In the genomic region with DNA sequence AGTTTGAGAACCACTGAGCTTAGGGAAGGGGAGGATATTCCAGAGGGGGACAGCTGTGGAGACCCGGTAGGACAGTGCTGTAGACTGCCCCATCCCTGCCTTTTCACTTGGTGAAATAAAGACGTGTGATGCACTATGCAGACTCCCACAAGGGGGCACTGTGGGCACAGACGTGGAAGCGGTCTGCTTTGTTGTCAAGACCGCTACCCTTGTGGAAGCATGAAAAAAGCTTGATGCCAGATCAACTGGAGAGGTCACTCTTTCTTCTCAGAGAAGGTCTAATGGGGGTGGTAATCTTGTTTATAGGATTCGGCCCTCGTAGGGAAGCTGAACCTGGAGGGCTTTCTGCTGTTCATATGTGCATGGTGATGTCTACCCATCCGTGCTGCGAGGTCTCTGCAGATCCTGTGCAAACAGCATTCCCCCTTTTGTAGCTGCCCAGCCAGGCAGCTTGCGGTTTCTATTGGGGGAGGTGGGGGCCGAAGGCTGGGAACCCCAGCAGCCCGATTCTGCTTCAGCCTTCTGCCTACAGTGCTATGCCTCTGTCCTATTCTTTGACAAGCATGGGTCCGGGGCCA, we compare ENCODE assay signal across 8 cellular contexts. TPM values are rescaled to one million over a fixed set of nuclear protein-coding genes. Genes with fewer than 3 reads are reported as not detected.
A peak's percentile ranks its signal among the peaks of the same experiment; 100 is the strongest.
DNase-seq lines count a peak whose midpoint lies in the region; ATAC-seq, FAIRE-seq and TF ChIP-seq lines count a peak whose summit lies in the region.

No MANE protein-coding gene starts in this region.

- no peak overlapping the region for H4K5ac ChIP-seq in H1 (ENCODE audit: insufficient read length, low read depth, low read length)

- CTCF ChIA-PET in H1 (lab: Charles Lee; ENCODE audit: partially characterized antibody) = interaction anchor here (0.6 to 5.3 kb wide), 91 partner anchors 9 to 1245 kb away, joined by 3 to 80 read pairs (median 4); a partner anchor contains a TSS

- no peak overlapping the region for H2BK120ac ChIP-seq in H1 (replicated peaks; ENCODE audit: low read depth, low read length)

- peaks cover 0 to 7% of the 10 kb centered on the region in 2 experiments for H4K20me1 ChIP-seq in H1 (replicated peaks in 1 of 2; ENCODE audit: control insufficient read depth in 1 of 2, insufficient read depth in 2 of 2, low read length in 2 of 2)

- H4K8ac ChIP-seq in H1 (ENCODE audit: extremely low read depth, insufficient read depth, low read length) = no peak overlapping the region

- no peak overlapping the region for H3K4ac ChIP-seq in H1 (replicated peaks; ENCODE audit: insufficient read length, low read depth, low read length)

- no peak overlapping the region for H3K14ac ChIP-seq in H1 (ENCODE audit: insufficient read length)

- no peak overlapping the region for H3K9ac ChIP-seq in H1 (replicated peaks in 1 of 4; ENCODE audit: extremely low read depth in 1 of 4, low read depth in 3 of 4, low read length in 3 of 4)

- no peak overlapping the region for H2BK20ac ChIP-seq in H1 (ENCODE audit: low read length)

- no peak overlapping the region for H3K23ac ChIP-seq in H1 (ENCODE audit: insufficient read length)

- H3K79me2 ChIP-seq in H1 (ENCODE audit: control insufficient read depth in 1 of 2, insufficient read depth in 2 of 2, low read length in 2 of 2) = no peaks in the 10 kb centered on the region

- H2BK15ac ChIP-seq in H1 (ENCODE audit: low read length) = peak overlapping the region; percentile 36; the same call in 1 of the 2 replicates

- H3K27ac ChIP-seq in H1 (ENCODE audit: low read depth, low read length) = no peak overlapping the region

- peak; percentile 98 to 99 for TF ChIP-seq RAD21 in H1 (IDR thresholded peaks at IDR 0.05 in 1 of 2, conservative IDR thresholded peaks at IDR 0.05 in 1 of 2; ENCODE audit: low read depth in 2 of 2, low read length in 2 of 2)

- peak overlapping the region in 1 of 2 experiments; percentile 28; a peak in 1 of 4 replicates for H3K4me2 ChIP-seq in H1 (ENCODE audit: insufficient read depth in 1 of 2, low read depth in 2 of 2, low read length in 2 of 2)

- TF ChIP-seq CTCF in H1 (IDR thresholded peaks at IDR 0.05; ENCODE audit: control extremely low read depth in 1 of 3, insufficient read depth in 1 of 3, low read depth in 1 of 3, low read length in 3 of 3) = peak; percentile 87 to 98 (median 97)

- peak; percentile 57 for ATAC-seq in HG03460 (IDR thresholded peaks at IDR 0.05; ENCODE audit: unreplicated experiment)

- peak overlapping the region; percentile 66 for H3K18ac ChIP-seq in H1 (ENCODE audit: extremely low read depth, low read length)

- FAIRE-seq in H1 (lab: Jason Lieb, UNC) = peak; percentile 77

- H3K79me1 ChIP-seq in H1 (ENCODE audit: low read depth, low read length) = no peaks in the 10 kb centered on the region

- DNase-seq in NK-92 treated with Interleukin-12 subunit alpha and Interleukin-12 subunit beta, amount 100 ng/mL, for 24 hours (lab: John Stamatoyannopoulos, UW) = peak; percentile 8
- DNase-seq in NK-92 (lab: John Stamatoyannopoulos, UW; ENCODE audit: unreplicated experiment) (no peak), NCI-H82 treated with DMSO at 0.1 percent for 48 hours (lab: John Stamatoyannopoulos, UW; ENCODE audit: unreplicated experiment) (peak; percentile 89), H1 (ENCODE audit: low read depth in 1 of 2, low spot score in 2 of 2) (peak; percentile 86 to 98), middle frontal gyrus (ENCODE audit: extremely low spot score, low spot score) (peak; percentile 84)
- peak; percentile 56 to 59 for DNase-seq in activated CD8-positive, alpha-beta memory T cell treated with anti-CD3 and anti-CD28 coated beads for 4 hours (ENCODE audit: low read depth in 2 of 2)
- DNase-seq in stimulated activated CD8-positive, alpha-beta memory T cell treated with anti-CD3 and anti-CD28 coated beads, Interleukin-4, amount 100 ng/mL, for 24 hours (ENCODE audit: low read depth) = peak; percentile 74

- H3K4me3 ChIP-seq in H1 (ENCODE audit: extremely low read depth in 1 of 4, insufficient read depth in 2 of 4, low read depth in 3 of 4, low read length in 4 of 4) = no peak overlapping the region

- no peak overlapping the region for H4K91ac ChIP-seq in H1 (replicated peaks; ENCODE audit: insufficient read length, low read length)

- 43% methylated on average over 13 of the region's 13 CpGs; no CpG with 5 or more reads in 1 of the 2 experiments for WGBS in H1 (ENCODE audit: extremely low coverage in 1 of 2, insufficient coverage in 1 of 2, insufficient read length in 1 of 2, insufficient replicate concordance in 2 of 2, low coverage in 1 of 2, low lambda C conversion rate in 2 of 2, missing lambda C conversion rate in 1 of 2), 2 experiments

- H3K27me3 ChIP-seq in H1 (replicated peaks in 1 of 4; ENCODE audit: control insufficient read depth in 3 of 4, extremely low read depth in 1 of 4, insufficient read depth in 3 of 4, low read length in 3 of 4) = no peaks in the 10 kb centered on the region

- no peaks in the 10 kb centered on the region for H3K9me3 ChIP-seq in H1 (ENCODE audit: insufficient read depth in 2 of 2, low read depth in 1 of 2, low read length in 1 of 2)

- no peak overlapping the region for H2BK5ac ChIP-seq in H1 (ENCODE audit: low read depth, low read length)

- no peaks in the 10 kb centered on the region; the same call in 1 of the 2 replicates for H3K23me2 ChIP-seq in H1 (ENCODE audit: low read depth, low read length)

- H2BK12ac ChIP-seq in H1 (ENCODE audit: low read depth, low read length) = peak overlapping the region; percentile 73; the same call in 1 of the 2 replicates

- no peak overlapping the region for H2AK5ac ChIP-seq in H1 (ENCODE audit: low read depth, low read length)

- H3K56ac ChIP-seq in H1 (replicated peaks; ENCODE audit: insufficient read length, low read depth, low read length) = no peak overlapping the region

- POLR2A ChIA-PET in H1 (lab: Charles Lee; ENCODE audit: partially characterized antibody) = interaction anchor here (0.9 to 4.1 kb wide), 6 partner anchors 11 to 360 kb away, joined by 3 to 38 read pairs (median 4); a partner anchor contains a TSS

- H3K36me3 ChIP-seq in H1 (ENCODE audit: control insufficient read depth in 2 of 4, insufficient read depth in 4 of 4, low read length in 3 of 4) = peaks cover 3 to 8% (median 4%) of the 10 kb centered on the region in 4 experiments; a peak in 7 of 8 replicates

- peak overlapping the region; percentile 89; the same call in 1 of the 2 replicates for H2AFZ ChIP-seq in H1 (ENCODE audit: low read length)

- no peak for TF ChIP-seq EP300 in H1 (IDR thresholded peaks at IDR 0.05; ENCODE audit: borderline replicate concordance in 1 of 2, low read depth in 2 of 2, low read length in 2 of 2)

- no peak for TF ChIP-seq POLR2A in H1 (IDR thresholded peaks at IDR 0.05; ENCODE audit: control extremely low read depth in 1 of 2, low read depth in 2 of 2, low read length in 2 of 2)

- H3K4me1 ChIP-seq in H1 (replicated peaks in 1 of 4; ENCODE audit: control insufficient read depth in 3 of 4, insufficient read depth in 4 of 4, low read length in 3 of 4) = peaks cover 4 to 5% (median 4%) of the 10 kb centered on the region in 4 experiments; a peak in 6 of 7 replicates

TF ChIP-seq in H1, 55 proteins besides CTCF, POLR2A, EP300 and RAD21:
- TF ChIP-seq FOSL1 (IDR thresholded peaks at IDR 0.05; ENCODE audit: insufficient read depth, low read depth, low read length) (no peak), CREB1 (IDR thresholded peaks at IDR 0.05) (peak; percentile 68), POLR2AphosphoS5 (IDR thresholded peaks at IDR 0.05; ENCODE audit: low read depth, low read length) (no peak), EGR1 (IDR thresholded peaks at IDR 0.05; ENCODE audit: borderline replicate concordance, low read depth, low read length) (no peak), SIN3A (conservative IDR thresholded peaks at IDR 0.05 in 1 of 2, IDR thresholded peaks at IDR 0.05 in 1 of 2; ENCODE audit: low read depth in 1 of 2, low read length in 2 of 2) (peak in 1 of 2 experiments; percentile 65; a peak in 1 of 4 replicates), CEBPB (IDR thresholded peaks at IDR 0.05; ENCODE audit: low read depth, low read length) (no peak), JUND (IDR thresholded peaks at IDR 0.05; ENCODE audit: low read length) (peak; percentile 9; the same call in 1 of the 2 replicates), HDAC2 (IDR thresholded peaks at IDR 0.05; ENCODE audit: borderline replicate concordance in 1 of 2, low read depth in 2 of 2, low read length in 2 of 2) (no peak), RFX5 (IDR thresholded peaks at IDR 0.05; ENCODE audit: borderline replicate concordance, low read depth, low read length) (no peak)
- TF ChIP-seq, protein P1, sequence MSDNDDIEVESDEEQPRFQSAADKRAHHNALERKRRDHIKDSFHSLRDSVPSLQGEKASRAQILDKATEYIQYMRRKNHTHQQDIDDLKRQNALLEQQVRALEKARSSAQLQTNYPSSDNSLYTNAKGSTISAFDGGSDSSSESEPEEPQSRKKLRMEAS (IDR thresholded peaks at IDR 0.05) = peak; percentile 42; the same call in 1 of the 2 replicates

RNA-seq across cellular contexts. Expression of a gene that starts 13.7 kb away (rescaled TPM):
- total RNA-seq in H1 (2021; fragmentation: NEBNext Ultra II Directional; extraction: Animal tissue kit (Norgen Biotek cat#: 25700)) = 2,128 and 2,149 TPM in 2 replicates
- 2,240 and 3,943 TPM in 2 replicates for polyA plus RNA-seq in H1 (2011; rRNA removed)
- polyA plus RNA-seq in H1 (2011; cell fraction: cytosol; rRNA removed) = 4,851 TPM
- 967 TPM for polyA plus RNA-seq in H1 (2011; cell fraction: nucleus; rRNA removed)
- 3,399 to 4,766 TPM (median 3,912 TPM) in 4 replicates for polyA plus RNA-seq in H1 (2012, experiment 1 of 2)
- 2,023 TPM for polyA plus RNA-seq in H1 (2012, experiment 2 of 2)
- 5,721 TPM for polyA plus RNA-seq in H1 (2013, experiment 1 of 2)
- 5,662 TPM for polyA plus RNA-seq in H1 (2013, experiment 2 of 2)
- 705 and 1,068 TPM in 2 replicates for polyA minus RNA-seq in H1 (2011; rRNA and poly(A)+ RNA removed)
- 708 TPM for polyA minus RNA-seq in H1 (2011; cell fraction: cytosol; rRNA and poly(A)+ RNA removed)
- polyA minus RNA-seq in H1 (2011; cell fraction: nucleus; rRNA and poly(A)+ RNA removed) = 1,078 TPM

RNA-seq across cellular contexts. Expression of a gene that starts 18.1 kb away (rescaled TPM):
- 35.8 and 38.6 TPM in 2 replicates for total RNA-seq in H1 (2021; fragmentation: NEBNext Ultra II Directional; extraction: Animal tissue kit (Norgen Biotek cat#: 25700))
- 10.6 and 11.3 TPM in 2 replicates for polyA plus RNA-seq in H1 (2011; rRNA removed)
- 14.8 TPM for polyA plus RNA-seq in H1 (2011; cell fraction: cytosol; rRNA removed)
- 19.1 TPM for polyA plus RNA-seq in H1 (2011; cell fraction: nucleus; rRNA removed)
- polyA plus RNA-seq in H1 (2012, experiment 1 of 2) = 18.5 to 22.2 TPM (median 21.4 TPM) in 4 replicates
- 6.7 TPM for polyA plus RNA-seq in H1 (2012, experiment 2 of 2)
- polyA plus RNA-seq in H1 (2013, experiment 1 of 2) = 16.1 TPM
- 14.6 TPM for polyA plus RNA-seq in H1 (2013, experiment 2 of 2)
- polyA minus RNA-seq in H1 (2011; rRNA and poly(A)+ RNA removed) = 49.2 and 56.0 TPM in 2 replicates
- polyA minus RNA-seq in H1 (2011; cell fraction: cytosol; rRNA and poly(A)+ RNA removed) = 26.0 TPM
- 51.1 TPM for polyA minus RNA-seq in H1 (2011; cell fraction: nucleus; rRNA and poly(A)+ RNA removed)
